Comparison of ENCODE assay signal across 1 cellular context in genomic region chr6:169780571-169781091, GRCh38.
TF ChIP-seq lines count a peak whose summit lies in the region.

No MANE protein-coding gene starts in this region.

TF ChIP-seq in SK-N-SH treated with all-trans-retinoic acid at 6 μM for 48 hours, 23 proteins besides CTCF, POLR2A, EP300 and RAD21:
- TF ChIP-seq ZFP3 (CRISPR knock-in tag; IDR thresholded peaks at IDR 0.05) (no peak), RARB (CRISPR knock-in tag; IDR thresholded peaks at IDR 0.05) (no peak), ISL1 (CRISPR knock-in tag; IDR thresholded peaks at IDR 0.05) (no peak), ZNF565 (CRISPR knock-in tag; conservative IDR thresholded peaks at IDR 0.05; ENCODE audit: low read depth) (no peak), ARNTL (CRISPR knock-in tag; IDR thresholded peaks at IDR 0.05; ENCODE audit: borderline replicate concordance, low read depth) (no peak), SNAI2 (CRISPR knock-in tag; IDR thresholded peaks at IDR 0.05) (no peak), BACH2 (CRISPR knock-in tag; IDR thresholded peaks at IDR 0.05; ENCODE audit: borderline replicate concordance) (no peak), PATZ1 (CRISPR knock-in tag; IDR thresholded peaks at IDR 0.05; ENCODE audit: borderline replicate concordance) (no peak), CSRNP3 (CRISPR knock-in tag; IDR thresholded peaks at IDR 0.05) (no peak), ZNF8 (CRISPR knock-in tag; IDR thresholded peaks at IDR 0.05) (no peak), GLIS3 (CRISPR knock-in tag; IDR thresholded peaks at IDR 0.05) (no peak), ZNF70 (CRISPR knock-in tag; IDR thresholded peaks at IDR 0.05) (no peak), TSHZ2 (CRISPR knock-in tag; IDR thresholded peaks at IDR 0.05) (no peak), ZC3H10 (CRISPR knock-in tag; IDR thresholded peaks at IDR 0.05) (no peak), TCF4 (CRISPR knock-in tag; IDR thresholded peaks at IDR 0.05; ENCODE audit: borderline replicate concordance) (no peak), CSDC2 (CRISPR knock-in tag; IDR thresholded peaks at IDR 0.05) (no peak)
